In the genomic region with DNA sequence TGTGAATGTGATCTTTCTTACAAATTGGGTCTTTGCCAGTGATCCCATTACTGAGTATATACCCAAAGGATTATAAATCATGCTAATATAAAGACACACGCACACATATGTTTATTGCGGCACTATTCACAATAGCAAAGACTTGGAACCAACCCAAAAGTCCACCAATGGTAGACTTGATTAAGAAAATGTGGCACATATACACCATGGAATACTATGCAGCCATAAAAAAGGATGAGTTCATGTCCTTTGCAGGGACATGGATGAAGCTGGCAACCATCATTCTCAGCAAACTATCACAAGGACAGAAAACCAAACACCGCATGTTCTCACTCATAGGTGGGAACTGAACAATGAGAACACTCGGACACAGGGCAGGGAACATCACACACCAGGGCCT, we compare ENCODE assay signal across 7 cellular contexts. TPM values are rescaled to one million over a fixed set of nuclear protein-coding genes. Genes with fewer than 3 reads are reported as not detected.
DNase-seq lines count a peak whose midpoint lies in the region; ATAC-seq, FAIRE-seq and TF ChIP-seq lines count a peak whose summit lies in the region.
"Not testable (repeated sequence)": the region's sequence is repeated elsewhere in the genome, so short reads cannot be mapped to it uniquely, and the experiment has no call there.

No MANE protein-coding gene starts in this region.

- POLR2A ChIA-PET in HEK293 (lab: Yijun Ruan, JAX); GM12878 (lab: Charles Lee); K562 (lab: Yijun Ruan, JAX): not testable (repeated sequence)

- SMC1A ChIA-PET in GM12878 (lab: Charles Lee; ENCODE audit: uncharacterized antibody, unreplicated experiment) = interaction anchor here (1.4 kb wide), 1 partner anchor 186 kb away, joined by 3 read pairs; no protein-coding TSS in a partner anchor

- not testable (repeated sequence) for ATAC-seq in GM12878; K562; natural killer cell treated with Interleukin-12 subunit alpha and Interleukin-12 subunit beta and Interleukin-15 and Interleukin-18, amount 100 ng/mL, for 72 hours

- peaks cover 49 to 62% of the 10 kb centered on the region in 2 donors for H3K4me1 Mint-ChIP-seq in immature natural killer cell
- H3K4me1 Mint-ChIP-seq in mesothelial cell of epicardium = peaks cover 17% of the 10 kb centered on the region
- H3K4me1 Mint-ChIP-seq in natural killer cell treated with Interleukin-12 subunit alpha and Interleukin-12 subunit beta and Interleukin-15 and Interleukin-18, amount 100 ng/mL, for 72 hours (ENCODE audit: low read depth in 2 of 2) = peaks cover 34 to 41% of the 10 kb centered on the region in 2 donors

- not testable (repeated sequence) for TF ChIP-seq POLR2A in GM12878 (IDR thresholded peaks at IDR 0.05; ENCODE audit: low read depth, low read length); K562 (conservative IDR thresholded peaks at IDR 0.05)

- not testable (repeated sequence) for H3K27ac ChIP-seq in HEK293 (ENCODE audit: extremely low read depth, low read depth, low read length); GM12878 (ENCODE audit: control insufficient read depth, insufficient read depth); K562 (ENCODE audit: extremely low read depth, low read depth, low read length)
- H3K27ac ChIP-seq in VCaP = peak overlapping the region; percentile 45; the same call in 1 of the 2 replicates

- not testable (repeated sequence) for H3K27me3 Mint-ChIP-seq in immature natural killer cell (ENCODE audit: low read depth in 3 of 3); mesothelial cell of epicardium (ENCODE audit: low read depth); natural killer cell treated with Interleukin-12 subunit alpha and Interleukin-12 subunit beta and Interleukin-15 and Interleukin-18, amount 100 ng/mL, for 72 hours

- not testable (repeated sequence) for TF ChIP-seq EP300 in GM12878 (IDR thresholded peaks at IDR 0.05; ENCODE audit: borderline replicate concordance in 1 of 2, control insufficient read depth in 1 of 2, low read depth in 2 of 2, low read length in 2 of 2); K562 (IDR thresholded peaks at IDR 0.05; ENCODE audit: low read length)

- FAIRE-seq in GM12878 (lab: Jason Lieb, UNC); K562 (lab: Jason Lieb, UNC): not testable (repeated sequence)

- not testable (repeated sequence) for H3K27me3 ChIP-seq in GM12878 (replicated peaks in 1 of 2; ENCODE audit: control insufficient read depth in 2 of 2, insufficient read depth in 2 of 2, low read length in 1 of 2); K562 (ENCODE audit: control insufficient read depth in 2 of 2, insufficient read depth in 2 of 2, low read length in 2 of 2)

- not testable (repeated sequence) for H3K4me3 Mint-ChIP-seq in immature natural killer cell; mesothelial cell of epicardium; natural killer cell treated with Interleukin-12 subunit alpha and Interleukin-12 subunit beta and Interleukin-15 and Interleukin-18, amount 100 ng/mL, for 72 hours

- not testable (repeated sequence) for H3K36me3 Mint-ChIP-seq in immature natural killer cell; mesothelial cell of epicardium; natural killer cell treated with Interleukin-12 subunit alpha and Interleukin-12 subunit beta and Interleukin-15 and Interleukin-18, amount 100 ng/mL, for 72 hours

- not testable (repeated sequence) for H3K79me2 ChIP-seq in GM12878 (ENCODE audit: control insufficient read depth, insufficient read depth, low read length); K562 (ENCODE audit: control insufficient read depth, insufficient read depth, low read length)

- in situ Hi-C loops in GM12878 (cut with MboI) = loop anchor here (5.0 kb wide), 1 partner anchor 93 kb away; no protein-coding TSS in a partner anchor
- in situ Hi-C loops in K562 (cut with MboI) = not testable (repeated sequence)

- not testable (repeated sequence) for TF ChIP-seq RAD21 in GM12878 (IDR thresholded peaks at IDR 0.05; ENCODE audit: insufficient read depth, low read depth, low read length); K562 (CRISPR knock-in tag; conservative IDR thresholded peaks at IDR 0.05 in 1 of 2, IDR thresholded peaks at IDR 0.05 in 1 of 2)

- CTCF ChIA-PET in HEK293 (lab: Yijun Ruan, JAX) = interaction anchor here (1.1 kb wide), 1 partner anchor 340 kb away, joined by 3 read pairs; no protein-coding TSS in a partner anchor
- CTCF ChIA-PET in GM12878 (lab: Yijun Ruan, JAX); K562 (lab: Yijun Ruan, JAX; ENCODE audit: low intra/inter-chr PET ratio): not testable (repeated sequence)

- H3K27ac Mint-ChIP-seq in immature natural killer cell = peak overlapping the region in 4 of 6 donors; percentile 40 to 93 (median 55)
- peak overlapping the region; percentile 56 for H3K27ac Mint-ChIP-seq in mesothelial cell of epicardium
- peak overlapping the region; percentile 60 to 85 for H3K27ac Mint-ChIP-seq in natural killer cell treated with Interleukin-12 subunit alpha and Interleukin-12 subunit beta and Interleukin-15 and Interleukin-18, amount 100 ng/mL, for 72 hours

- 96% methylated on average over 4 of the region's 4 CpGs for WGBS in GM12878 (ENCODE audit: insufficient coverage, insufficient replicate concordance, low lambda C conversion rate, missing lambda C conversion rate)
- WGBS in K562 (ENCODE audit: insufficient coverage, low coverage, missing lambda C conversion rate) = 21% methylated on average over 4 of the region's 4 CpGs

- not testable (repeated sequence) for BruUV-seq in GM12878 (replicated peaks; lab: Mats Ljungman, UMichigan); K562 (replicated peaks; lab: Mats Ljungman, UMichigan)

- not testable (repeated sequence) for H3K36me3 ChIP-seq in HEK293 (ENCODE audit: control insufficient read depth in 2 of 2, insufficient read depth in 1 of 2, low read length in 2 of 2); GM12878 (ENCODE audit: control insufficient read depth in 2 of 2, insufficient read depth in 2 of 2, low read length in 1 of 2); K562 (ENCODE audit: control insufficient read depth, insufficient read depth, low read length)

- H4K20me1 ChIP-seq in GM12878 (ENCODE audit: control insufficient read depth, insufficient read depth); K562 (replicated peaks; ENCODE audit: control insufficient read depth, insufficient read depth, low read length): not testable (repeated sequence)

- H3K9ac ChIP-seq in GM12878 (ENCODE audit: control insufficient read depth, insufficient read depth, low read length); K562 (ENCODE audit: insufficient read depth in 1 of 2, low read depth in 2 of 2, low read length in 2 of 2): not testable (repeated sequence)

- not testable (repeated sequence) for H3K9me3 ChIP-seq in HEK293 (ENCODE audit: control insufficient read depth, insufficient read depth, low read depth, low read length); GM12878 (replicated peaks; ENCODE audit: control insufficient read depth, insufficient read depth, low read length); K562 (replicated peaks; ENCODE audit: control insufficient read depth, insufficient read depth, low read depth, low read length)

- H3K4me1 ChIP-seq in HEK293 (ENCODE audit: control insufficient read depth, insufficient read depth, low read length); K562 (replicated peaks in 1 of 2; ENCODE audit: control insufficient read depth in 2 of 2, insufficient read depth in 2 of 2, low read length in 2 of 2): not testable (repeated sequence)
- peaks cover 35% of the 10 kb centered on the region for H3K4me1 ChIP-seq in GM12878 (ENCODE audit: control insufficient read depth, insufficient read depth, low read length)

- H2AFZ ChIP-seq in GM12878 (ENCODE audit: control insufficient read depth, low read depth, low read length); K562 (ENCODE audit: low read depth, low read length): not testable (repeated sequence)

- RAD21 ChIA-PET in GM12878 (lab: Charles Lee; ENCODE audit: unreplicated experiment) = not testable (repeated sequence)

- not testable (repeated sequence) for H3K9me3 Mint-ChIP-seq in immature natural killer cell; mesothelial cell of epicardium; natural killer cell treated with Interleukin-12 subunit alpha and Interleukin-12 subunit beta and Interleukin-15 and Interleukin-18, amount 100 ng/mL, for 72 hours

- not testable (repeated sequence) for H3K4me3 ChIP-seq in HEK293 (ENCODE audit: low read depth, low read length); GM12878; K562

- not testable (repeated sequence) for TF ChIP-seq CTCF in HEK293 (tag by site-specific recombination; IDR thresholded peaks at IDR 0.05); VCaP (conservative IDR thresholded peaks at IDR 0.05); GM12878 (IDR thresholded peaks at IDR 0.05 in 2 of 3, conservative IDR thresholded peaks at IDR 0.05 in 1 of 3; ENCODE audit: control insufficient read depth in 2 of 3, extremely low read depth in 1 of 3, insufficient read depth in 1 of 3, low read depth in 3 of 3, low read length in 3 of 3); K562 (IDR thresholded peaks at IDR 0.05 in 2 of 3, conservative IDR thresholded peaks at IDR 0.05 in 1 of 3; ENCODE audit: insufficient read depth in 2 of 3, low read depth in 1 of 3, low read length in 3 of 3); mesothelial cell of epicardium (IDR thresholded peaks at IDR 0.05; ENCODE audit: unreplicated experiment)

- not testable (repeated sequence) for H3K9me1 ChIP-seq in K562 (ENCODE audit: control insufficient read depth, insufficient read depth, low read length)

- not testable (repeated sequence) for H3K4me2 ChIP-seq in GM12878 (ENCODE audit: control insufficient read depth, insufficient read depth); K562 (ENCODE audit: insufficient read depth, low read length)

- DNase-seq in GM12878 (ENCODE audit: low read depth, low spot score); K562 (ENCODE audit: extremely low read depth in 1 of 4, low spot score in 3 of 4); immature natural killer cell; mesothelial cell of epicardium (ENCODE audit: low spot score in 2 of 2, unreplicated experiment in 2 of 2); natural killer cell treated with Interleukin-12 subunit alpha and Interleukin-12 subunit beta and Interleukin-15 and Interleukin-18, amount 100 ng/mL, for 72 hours (ENCODE audit: low spot score): not testable (repeated sequence)

- intact Hi-C loops in GM12878 (cut with micrococcal nuclease; ENCODE audit: unreplicated experiment); K562 (cut with micrococcal nuclease): not testable (repeated sequence)

RNA-seq across cellular contexts. Expression of gene ATP2B1, which starts 55.5 kb away (rescaled TPM):
- total RNA-seq in GM12878 (2013; cell fraction: nucleolus; rRNA removed) = 216 and 232 TPM in 2 replicates
- 46.0 and 56.0 TPM in 2 replicates for total RNA-seq in GM12878 (2014; rRNA removed)
- total RNA-seq in GM12878 (2014; rRNA removed; fragmentation: Illumina TruSeq; extraction: Trizol) = 67.8 TPM in 2 replicates
- 51.1 and 54.9 TPM in 2 replicates for total RNA-seq in GM12878 (2021)
- polyA plus RNA-seq in GM12878 (2011; ENCODE audit: low read depth) = 9.9 TPM
- 27.1 and 39.4 TPM in 2 replicates for polyA plus RNA-seq in GM12878 (2011; rRNA removed)
- 11.5 and 16.7 TPM in 2 replicates for polyA plus RNA-seq in GM12878 (2011; cell fraction: cytosol; rRNA removed)
- polyA plus RNA-seq in GM12878 (2011; cell fraction: nucleus; rRNA removed) = 37.7 and 38.4 TPM in 2 replicates
- 20.4 and 23.0 TPM in 2 replicates for polyA plus RNA-seq in GM12878 (2012)
- polyA plus RNA-seq in GM12878 (2014; fragmentation: Illumina TruSeq; extraction: Trizol) = 51.0 and 74.4 TPM in 2 replicates
- 10 to 100 TPM; 15.9 to 18.6 TPM for polyA plus RNA-seq in GM12878 (2014; fragmentation: Nextera tagmentation; extraction: Ambion mirVana)
- polyA plus RNA-seq in GM12878 (2014; rRNA removed) = 22.9 and 29.1 TPM in 2 replicates
- polyA plus RNA-seq in GM12878 (2016; fragmentation: Nextera tagmentation; extraction: Ambion mirVana) = 10 to 100 TPM; 53.0 to 62.2 TPM
- 30.6 and 40.5 TPM in 2 replicates for polyA minus RNA-seq in GM12878 (2011; rRNA and poly(A)+ RNA removed)
- polyA minus RNA-seq in GM12878 (2011; cell fraction: cytosol; rRNA and poly(A)+ RNA removed) = 14.3 and 17.3 TPM in 2 replicates
- polyA minus RNA-seq in GM12878 (2011; cell fraction: nucleus; rRNA and poly(A)+ RNA removed) = 48.6 and 86.0 TPM in 2 replicates
- total RNA-seq in K562 (2011; cell fraction: chromatin; rRNA removed; ENCODE audit: low replicate concordance) = 36.0 and 177 TPM in 2 replicates
- total RNA-seq in K562 (2011; cell fraction: nucleolus; rRNA removed) = 21.2 and 30.4 TPM in 2 replicates
- 57.1 and 97.8 TPM in 2 replicates for total RNA-seq in K562 (2011; cell fraction: nucleoplasm; rRNA removed)
- 15.4 and 27.9 TPM in 2 replicates for total RNA-seq in K562 (2014; rRNA removed)
- total RNA-seq in K562 (2014; rRNA removed; fragmentation: Illumina TruSeq; extraction: Trizol) = 38.3 and 45.9 TPM in 2 replicates
- 35.0 and 39.0 TPM in 2 replicates for total RNA-seq in K562 (2015; rRNA removed; fragmentation: Illumina TruSeq; extraction: Trizol)
- total RNA-seq in K562 (2021) = 27.5 and 27.8 TPM in 2 replicates
- 17.5 and 22.7 TPM in 2 replicates for polyA plus RNA-seq in K562 (2011; rRNA removed)
- polyA plus RNA-seq in K562 (2011; cell fraction: cytosol; rRNA removed) = 3.3 and 7.2 TPM in 2 replicates
- 19.0 and 29.5 TPM in 2 replicates for polyA plus RNA-seq in K562 (2011; cell fraction: nucleus; rRNA removed)
- 12.7 and 20.0 TPM in 2 replicates for polyA plus RNA-seq in K562 (2012)
- polyA plus RNA-seq in K562 (2014; fragmentation: Illumina TruSeq; extraction: Trizol) = 26.1 and 28.5 TPM in 2 replicates
- polyA plus RNA-seq in K562 (2014; fragmentation: Nextera tagmentation; extraction: Ambion mirVana) = 1 to 10 TPM; 8.6 to 9.7 TPM
- 16.2 and 26.5 TPM in 2 replicates for polyA plus RNA-seq in K562 (2014; rRNA removed)
- polyA minus RNA-seq in K562 (2011; rRNA and poly(A)+ RNA removed) = 50.0 and 57.4 TPM in 2 replicates
- polyA minus RNA-seq in K562 (2011; cell fraction: cytosol; rRNA and poly(A)+ RNA removed) = 18.1 and 19.4 TPM in 2 replicates
- polyA minus RNA-seq in K562 (2011; cell fraction: nucleus; rRNA and poly(A)+ RNA removed) = 27.1 and 50.1 TPM in 2 replicates
- 10 to 100 TPM; 15.6 to 29.5 (median 17.8) TPM for polyA plus RNA-seq in immature natural killer cell
- 124 to 140 TPM (median 131 TPM) in 3 replicates for total RNA-seq in mesothelial cell of epicardium
- 10 to 100 TPM; 45.5 to 57.3 TPM for total RNA-seq in natural killer cell treated with Interleukin-12 subunit alpha and Interleukin-12 subunit beta and Interleukin-15 and Interleukin-18, amount 100 ng/mL, for 72 hours
